8 cellular contexts compared by ENCODE assay signal in genomic region chr18:36672437-36673344, GRCh38.
DNase-seq lines count a peak whose midpoint lies in the region; ATAC-seq, FAIRE-seq and TF ChIP-seq lines count a peak whose summit lies in the region.

No MANE protein-coding gene starts in this region.

- DNase-seq in AG10803 (ENCODE audit: low read depth) (peak; percentile 54), NCI-H1105 treated with DMSO at 0.1 percent for 48 hours (lab: John Stamatoyannopoulos, UW) (peak; percentile 99), amniotic epithelial cell (ENCODE audit: low read depth) (peak; percentile 69), myocyte (ENCODE audit: low read depth) (peak; percentile 52), RCC 7860 (ENCODE audit: low spot score) (no peak), NCI-H1694 treated with DMSO at 0.1 percent for 48 hours (lab: John Stamatoyannopoulos, UW) (no peak)
- no peak for DNase-seq in central memory CD4-positive, alpha-beta T cell

- no peak for FAIRE-seq in RCC 7860 (lab: Jason Lieb, UNC)

- TF ChIP-seq CTCF in AG10803 (conservative IDR thresholded peaks at IDR 0.05; ENCODE audit: low read length), result no peak

- peak; percentile 80 for ATAC-seq in GM21423 (IDR thresholded peaks at IDR 0.05; ENCODE audit: unreplicated experiment)

- peak overlapping the region; percentile 25 for H3K4me3 ChIP-seq in AG10803 (ENCODE audit: low read length)

Comparison
In these comparisons a context has a peak if more than half of its experiments do, and no peak if none do; other contexts are left out.
1. DNase-seq: peak in AG10803 (single experiment), NCI-H1105 treated with DMSO at 0.1 percent for 48 hours (single experiment), amniotic epithelial cell (single experiment) and myocyte (single experiment); none in RCC 7860 (single experiment), central memory CD4-positive, alpha-beta T cell (single experiment) and NCI-H1694 treated with DMSO at 0.1 percent for 48 hours (single experiment).